8 cellular contexts compared by ENCODE assay signal in the genomic region with DNA sequence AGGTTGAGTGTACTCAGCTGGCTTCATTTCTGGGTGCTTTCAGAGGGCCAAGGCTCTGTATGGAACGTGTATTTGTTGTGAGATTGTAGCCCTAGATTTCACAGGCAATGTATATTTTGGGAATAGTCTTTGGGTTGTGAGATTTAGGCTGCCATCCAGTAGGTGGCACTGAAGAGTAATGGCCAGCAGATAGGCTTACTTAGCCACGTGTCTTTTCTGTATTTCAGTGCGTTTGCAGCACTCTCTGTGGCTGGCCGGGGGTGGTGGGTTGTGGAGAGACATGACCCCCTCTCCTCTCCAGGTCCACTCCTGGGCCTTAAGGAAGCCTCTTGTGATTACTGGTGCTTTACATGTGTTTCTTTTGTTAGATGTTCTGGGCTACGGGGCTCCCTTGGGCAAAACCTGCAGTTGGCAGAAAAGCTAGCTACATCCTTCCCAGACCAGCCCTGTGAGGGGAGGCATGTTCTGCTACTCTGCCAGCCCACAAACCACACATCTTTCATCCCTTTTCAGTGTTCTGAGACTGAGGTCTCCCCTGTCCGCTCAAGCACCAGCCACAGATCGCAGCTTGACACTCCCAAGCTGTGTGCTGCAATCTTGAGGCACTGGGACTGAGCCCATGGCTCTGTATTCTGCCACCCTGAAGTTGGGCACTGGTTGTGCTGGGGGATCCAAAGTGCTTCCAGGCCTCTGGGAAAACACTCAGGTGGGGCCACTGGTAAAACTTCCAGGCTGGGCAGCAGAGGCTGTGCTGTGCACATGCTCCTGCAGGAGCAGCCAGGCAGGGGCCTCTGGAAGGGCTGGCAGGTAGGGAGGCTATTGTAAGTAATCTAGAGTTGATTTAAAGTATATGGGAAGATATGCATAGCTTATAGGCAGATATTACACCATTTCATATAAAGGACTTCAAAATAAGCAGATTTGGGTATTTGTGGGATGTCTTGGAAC.
DNase-seq lines count a peak whose midpoint lies in the region; ATAC-seq and TF ChIP-seq lines count a peak whose summit lies in the region.

No MANE protein-coding gene starts in this region.

- no peak overlapping the region for H3K4me3 ChIP-seq in mucosa of descending colon

- no peak for TF ChIP-seq CTCF in mucosa of descending colon (IDR thresholded peaks at IDR 0.05)

- ATAC-seq in GM19397 (IDR thresholded peaks at IDR 0.05; ENCODE audit: unreplicated experiment): peak; percentile 91
- ATAC-seq in HG03159 (IDR thresholded peaks at IDR 0.05; ENCODE audit: unreplicated experiment): peak; percentile 96
- ATAC-seq in mucosa of descending colon: peak; percentile 51

- no peaks in the 10 kb centered on the region for H3K36me3 ChIP-seq in mucosa of descending colon (ENCODE audit: low read depth)

- no peaks in the 10 kb centered on the region for H3K4me1 ChIP-seq in mucosa of descending colon (ENCODE audit: low read depth)

- intact Hi-C loops in mucosa of descending colon (cut with DNase I, micrococcal nuclease): no loop called here

- no peaks in the 10 kb centered on the region for H3K9me3 ChIP-seq in mucosa of descending colon

- DNase-seq in DMS53 (lab: John Stamatoyannopoulos, UW) (peak; percentile 43), DMS53 treated with DMSO at 0.1 percent for 48 hours (lab: John Stamatoyannopoulos, UW; ENCODE audit: unreplicated experiment) (no peak), NCI-H82 (lab: John Stamatoyannopoulos, UW) (peak; percentile 71), cerebellum (ENCODE audit: low spot score) (peak; percentile 1), mucosa of descending colon (peak in 2 of 3 donors; percentile 11 to 39), NCI-H774 (lab: John Stamatoyannopoulos, UW) (no peak)

Comparison
In these comparisons a context has a peak if more than half of its experiments do, and no peak if none do; other contexts are left out.
1. DNase-seq: peak in DMS53 (single experiment), NCI-H82 (single experiment), cerebellum (single experiment) and mucosa of descending colon (2 of 3); none in DMS53 treated with DMSO at 0.1 percent for 48 hours (single experiment) and NCI-H774 (single experiment).
2. Peak in every context shown above with its lines, with median percentiles within 50 percentile points of each other: ATAC-seq.